Comparison of ENCODE assay signal across 1 cellular context in genomic region chr15:60735559-60736047, GRCh38.
A peak's percentile ranks its signal among the peaks of the same experiment; 100 is the strongest.
TF ChIP-seq lines count a peak whose summit lies in the region.

No MANE protein-coding gene starts in this region.

TF ChIP-seq in HepG2, 621 proteins besides CTCF, POLR2A, EP300 and RAD21 (continued from another document and continues in another):
- TF ChIP-seq CENPBD1 (CRISPR knock-in tag; IDR thresholded peaks at IDR 0.05; ENCODE audit: borderline replicate concordance, low read depth) (peak; percentile 46; the same call in 1 of the 2 replicates), ZNF331 (CRISPR knock-in tag; IDR thresholded peaks at IDR 0.05) (peak; percentile 69; the same call in 1 of the 2 replicates), ZNF407 (CRISPR knock-in tag; IDR thresholded peaks at IDR 0.05; ENCODE audit: not compliant biosample characterization) (no peak), ZNF850 (CRISPR knock-in tag; conservative IDR thresholded peaks at IDR 0.05) (no peak), ZNF572 (CRISPR knock-in tag; IDR thresholded peaks at IDR 0.05) (no peak), ZNF207 (IDR thresholded peaks at IDR 0.05; ENCODE audit: borderline replicate concordance) (no peak), HOXA5 (CRISPR knock-in tag; IDR thresholded peaks at IDR 0.05) (no peak; the same call in 1 of the 2 replicates), ZNF549 (CRISPR knock-in tag; IDR thresholded peaks at IDR 0.05) (no peak), ZSCAN29 (CRISPR knock-in tag; conservative IDR thresholded peaks at IDR 0.05) (0 out of 2 replicates have a peak, but pooled peaks have one; percentile 87), ZBTB4 (CRISPR knock-in tag; IDR thresholded peaks at IDR 0.05; ENCODE audit: borderline replicate concordance) (0 out of 2 replicates have a peak, but pooled peaks have one; percentile 32), TMF1 (CRISPR knock-in tag; IDR thresholded peaks at IDR 0.05; ENCODE audit: low read depth) (no peak), ZNF24 (IDR thresholded peaks at IDR 0.05) (no peak), EEA1 (CRISPR knock-in tag; IDR thresholded peaks at IDR 0.05; ENCODE audit: borderline replicate concordance) (no peak), SOX13 (IDR thresholded peaks at IDR 0.05) (peak; percentile 75), SOX13 (CRISPR knock-in tag; conservative IDR thresholded peaks at IDR 0.05 in 1 of 2, IDR thresholded peaks at IDR 0.05 in 1 of 2) (peak in 1 of 2 experiments; percentile 92; a peak in 2 of 4 replicates), RORA (CRISPR knock-in tag; IDR thresholded peaks at IDR 0.05) (0 out of 2 replicates have a peak, but pooled peaks have one; percentile 50), GFI1 (CRISPR knock-in tag; IDR thresholded peaks at IDR 0.05; ENCODE audit: borderline replicate concordance) (peak; percentile 86), HOXA3 (CRISPR knock-in tag; IDR thresholded peaks at IDR 0.05) (peak; percentile 62; the same call in 1 of the 2 replicates), ZBTB34 (CRISPR knock-in tag; IDR thresholded peaks at IDR 0.05) (no peak), RBFOX2 (IDR thresholded peaks at IDR 0.05; ENCODE audit: low read depth, low read length) (no peak), PLRG1 (conservative IDR thresholded peaks at IDR 0.05) (no peak), GABPB1 (CRISPR knock-in tag; IDR thresholded peaks at IDR 0.05) (no peak), RFX3 (CRISPR knock-in tag; IDR thresholded peaks at IDR 0.05) (no peak), ZNF142 (CRISPR knock-in tag; IDR thresholded peaks at IDR 0.05) (no peak), TRIM22 (IDR thresholded peaks at IDR 0.05) (no peak)
